Comparison of ENCODE assay signal across 1 cellular context in the genomic region with DNA sequence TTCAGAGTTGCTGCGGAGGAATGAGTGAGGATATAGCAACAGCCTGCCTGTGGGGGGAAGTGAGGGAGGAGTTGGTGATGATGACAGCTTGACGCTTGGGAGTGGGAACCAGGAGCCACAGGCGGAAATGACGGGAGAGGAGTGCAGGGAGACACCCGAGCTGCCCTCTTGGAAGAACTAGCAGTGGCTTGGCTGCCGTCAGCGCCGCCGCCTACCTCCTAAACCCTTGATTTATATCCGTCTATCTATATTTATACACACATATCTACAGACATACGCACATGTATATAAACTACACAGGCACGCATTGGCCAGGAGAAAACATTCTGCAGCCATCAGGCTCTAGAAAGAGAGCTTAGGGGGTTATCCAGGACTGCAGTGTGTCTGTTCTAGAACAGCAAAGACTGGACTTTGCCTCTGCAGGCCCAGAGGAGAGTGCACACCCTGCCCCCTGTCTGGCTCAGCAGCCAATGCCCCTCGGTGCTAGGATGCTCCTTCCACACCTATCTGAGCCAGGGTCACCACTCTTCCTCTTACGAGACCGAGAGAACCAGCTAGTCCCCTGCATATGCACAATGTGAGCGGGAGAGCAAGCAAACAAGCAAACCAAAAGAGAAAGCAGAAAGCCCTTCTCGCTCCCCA.
TF ChIP-seq lines count a peak whose summit lies in the region.

No MANE protein-coding gene starts in this region.

TF ChIP-seq in H1, 55 proteins besides CTCF, POLR2A, EP300 and RAD21:
- no peak for TF ChIP-seq RXRA (IDR thresholded peaks at IDR 0.05; ENCODE audit: insufficient read depth, low read depth, low read length)
- TF ChIP-seq, protein P1, sequence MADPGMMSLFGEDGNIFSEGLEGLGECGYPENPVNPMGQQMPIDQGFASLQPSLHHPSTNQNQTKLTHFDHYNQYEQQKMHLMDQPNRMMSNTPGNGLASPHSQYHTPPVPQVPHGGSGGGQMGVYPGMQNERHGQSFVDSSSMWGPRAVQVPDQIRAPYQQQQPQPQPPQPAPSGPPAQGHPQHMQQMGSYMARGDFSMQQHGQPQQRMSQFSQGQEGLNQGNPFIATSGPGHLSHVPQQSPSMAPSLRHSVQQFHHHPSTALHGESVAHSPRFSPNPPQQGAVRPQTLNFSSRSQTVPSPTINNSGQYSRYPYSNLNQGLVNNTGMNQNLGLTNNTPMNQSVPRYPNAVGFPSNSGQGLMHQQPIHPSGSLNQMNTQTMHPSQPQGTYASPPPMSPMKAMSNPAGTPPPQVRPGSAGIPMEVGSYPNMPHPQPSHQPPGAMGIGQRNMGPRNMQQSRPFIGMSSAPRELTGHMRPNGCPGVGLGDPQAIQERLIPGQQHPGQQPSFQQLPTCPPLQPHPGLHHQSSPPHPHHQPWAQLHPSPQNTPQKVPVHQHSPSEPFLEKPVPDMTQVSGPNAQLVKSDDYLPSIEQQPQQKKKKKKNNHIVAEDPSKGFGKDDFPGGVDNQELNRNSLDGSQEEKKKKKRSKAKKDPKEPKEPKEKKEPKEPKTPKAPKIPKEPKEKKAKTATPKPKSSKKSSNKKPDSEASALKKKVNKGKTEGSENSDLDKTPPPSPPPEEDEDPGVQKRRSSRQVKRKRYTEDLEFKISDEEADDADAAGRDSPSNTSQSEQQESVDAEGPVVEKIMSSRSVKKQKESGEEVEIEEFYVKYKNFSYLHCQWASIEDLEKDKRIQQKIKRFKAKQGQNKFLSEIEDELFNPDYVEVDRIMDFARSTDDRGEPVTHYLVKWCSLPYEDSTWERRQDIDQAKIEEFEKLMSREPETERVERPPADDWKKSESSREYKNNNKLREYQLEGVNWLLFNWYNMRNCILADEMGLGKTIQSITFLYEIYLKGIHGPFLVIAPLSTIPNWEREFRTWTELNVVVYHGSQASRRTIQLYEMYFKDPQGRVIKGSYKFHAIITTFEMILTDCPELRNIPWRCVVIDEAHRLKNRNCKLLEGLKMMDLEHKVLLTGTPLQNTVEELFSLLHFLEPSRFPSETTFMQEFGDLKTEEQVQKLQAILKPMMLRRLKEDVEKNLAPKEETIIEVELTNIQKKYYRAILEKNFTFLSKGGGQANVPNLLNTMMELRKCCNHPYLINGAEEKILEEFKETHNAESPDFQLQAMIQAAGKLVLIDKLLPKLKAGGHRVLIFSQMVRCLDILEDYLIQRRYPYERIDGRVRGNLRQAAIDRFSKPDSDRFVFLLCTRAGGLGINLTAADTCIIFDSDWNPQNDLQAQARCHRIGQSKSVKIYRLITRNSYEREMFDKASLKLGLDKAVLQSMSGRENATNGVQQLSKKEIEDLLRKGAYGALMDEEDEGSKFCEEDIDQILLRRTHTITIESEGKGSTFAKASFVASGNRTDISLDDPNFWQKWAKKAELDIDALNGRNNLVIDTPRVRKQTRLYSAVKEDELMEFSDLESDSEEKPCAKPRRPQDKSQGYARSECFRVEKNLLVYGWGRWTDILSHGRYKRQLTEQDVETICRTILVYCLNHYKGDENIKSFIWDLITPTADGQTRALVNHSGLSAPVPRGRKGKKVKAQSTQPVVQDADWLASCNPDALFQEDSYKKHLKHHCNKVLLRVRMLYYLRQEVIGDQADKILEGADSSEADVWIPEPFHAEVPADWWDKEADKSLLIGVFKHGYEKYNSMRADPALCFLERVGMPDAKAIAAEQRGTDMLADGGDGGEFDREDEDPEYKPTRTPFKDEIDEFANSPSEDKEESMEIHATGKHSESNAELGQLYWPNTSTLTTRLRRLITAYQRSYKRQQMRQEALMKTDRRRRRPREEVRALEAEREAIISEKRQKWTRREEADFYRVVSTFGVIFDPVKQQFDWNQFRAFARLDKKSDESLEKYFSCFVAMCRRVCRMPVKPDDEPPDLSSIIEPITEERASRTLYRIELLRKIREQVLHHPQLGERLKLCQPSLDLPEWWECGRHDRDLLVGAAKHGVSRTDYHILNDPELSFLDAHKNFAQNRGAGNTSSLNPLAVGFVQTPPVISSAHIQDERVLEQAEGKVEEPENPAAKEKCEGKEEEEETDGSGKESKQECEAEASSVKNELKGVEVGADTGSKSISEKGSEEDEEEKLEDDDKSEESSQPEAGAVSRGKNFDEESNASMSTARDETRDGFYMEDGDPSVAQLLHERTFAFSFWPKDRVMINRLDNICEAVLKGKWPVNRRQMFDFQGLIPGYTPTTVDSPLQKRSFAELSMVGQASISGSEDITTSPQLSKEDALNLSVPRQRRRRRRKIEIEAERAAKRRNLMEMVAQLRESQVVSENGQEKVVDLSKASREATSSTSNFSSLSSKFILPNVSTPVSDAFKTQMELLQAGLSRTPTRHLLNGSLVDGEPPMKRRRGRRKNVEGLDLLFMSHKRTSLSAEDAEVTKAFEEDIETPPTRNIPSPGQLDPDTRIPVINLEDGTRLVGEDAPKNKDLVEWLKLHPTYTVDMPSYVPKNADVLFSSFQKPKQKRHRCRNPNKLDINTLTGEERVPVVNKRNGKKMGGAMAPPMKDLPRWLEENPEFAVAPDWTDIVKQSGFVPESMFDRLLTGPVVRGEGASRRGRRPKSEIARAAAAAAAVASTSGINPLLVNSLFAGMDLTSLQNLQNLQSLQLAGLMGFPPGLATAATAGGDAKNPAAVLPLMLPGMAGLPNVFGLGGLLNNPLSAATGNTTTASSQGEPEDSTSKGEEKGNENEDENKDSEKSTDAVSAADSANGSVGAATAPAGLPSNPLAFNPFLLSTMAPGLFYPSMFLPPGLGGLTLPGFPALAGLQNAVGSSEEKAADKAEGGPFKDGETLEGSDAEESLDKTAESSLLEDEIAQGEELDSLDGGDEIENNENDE (IDR thresholded peaks at IDR 0.05; ENCODE audit: insufficient replicate concordance, low read length), result no peak
- no peak for TF ChIP-seq USF2 (IDR thresholded peaks at IDR 0.05; ENCODE audit: low read length)
- TF ChIP-seq CBX8 (IDR thresholded peaks at IDR 0.05; ENCODE audit: borderline replicate concordance, low read depth, low read length), result no peak
- no peak for TF ChIP-seq MAFK (IDR thresholded peaks at IDR 0.05; ENCODE audit: low read depth, low read length)
- TF ChIP-seq SAP30 (IDR thresholded peaks at IDR 0.05; ENCODE audit: insufficient read depth, insufficient replicate concordance, low read length), result no peak
- TF ChIP-seq HDAC6 (IDR thresholded peaks at IDR 0.05; ENCODE audit: low read depth, low read length), result no peak
- no peak for TF ChIP-seq HDAC2 (IDR thresholded peaks at IDR 0.05; ENCODE audit: borderline replicate concordance in 1 of 2, low read depth in 2 of 2, low read length in 2 of 2)
- TF ChIP-seq FOSL1 (IDR thresholded peaks at IDR 0.05; ENCODE audit: insufficient read depth, low read depth, low read length), result no peak
- TF ChIP-seq GABPA (IDR thresholded peaks at IDR 0.05; ENCODE audit: borderline replicate concordance, insufficient read depth, low read length), result no peak
- TF ChIP-seq SP2 (IDR thresholded peaks at IDR 0.05; ENCODE audit: low read length), result no peak
- TF ChIP-seq BRCA1 (IDR thresholded peaks at IDR 0.05; ENCODE audit: low read depth, low read length), result no peak
- TF ChIP-seq NRF1 (IDR thresholded peaks at IDR 0.05; ENCODE audit: low read depth, low read length), result no peak
